22 cellular contexts compared by ENCODE assay signal in genomic region chr3:121330118-121330517, GRCh38.
"Had no signal": no experiment of that assay in that cellular context is flagged by ENCODE, and none has a peak within 500 bp of the region (broad histone marks: within the 10 kb centered on the region; RNA-seq: fewer than 3 reads in every experiment).

No MANE protein-coding gene starts in this region.

- DNase-seq: heart right ventricle; kidney; left colon; left lung; lower lobe of right lung; mammary epithelial cell; mesendoderm; mucosa of descending colon; naive thymus-derived CD4-positive, alpha-beta T cell; pancreas; retina; stimulated activated CD4-positive, alpha-beta T cell treated with anti-CD3 and anti-CD28 coated beads, Interleukin-4, amount 100 ng/mL, for 24 hours; stimulated activated naive CD4-positive, alpha-beta T cell treated with Interleukin-2 at 50 U/mL for 16 hours; stimulated activated naive CD8-positive, alpha-beta T cell treated with anti-CD3 and anti-CD28 coated beads, Interleukin-15, amount 100 ng/mL, for 72 hours; substantia nigra; testis; thyroid gland; transverse colon; upper lobe of left lung had no signal

- H3K4me3 ChIP-seq: heart right ventricle, hepatocyte, left lung, lower lobe of right lung, mucosa of descending colon, pancreas, skin epidermis, testis, thyroid gland, transverse colon, upper lobe of left lung had no signal

- ATAC-seq: left colon; left lung; mucosa of descending colon; naive thymus-derived CD4-positive, alpha-beta T cell; pancreas; stimulated activated memory B cell treated with anti-CD40 and anti-IgM and Interleukin-4, amounts not matched to agents 10 μg/mL and 1 μg/mL and 100 μg/mL, for 72 hours; stimulated activated naive CD8-positive, alpha-beta T cell treated with anti-CD3 and anti-CD28 coated beads, Interleukin-15, amount 100 ng/mL, for 72 hours had no signal

- H3K27ac ChIP-seq: heart right ventricle, hepatocyte, left lung, lower lobe of right lung, pancreas, skin epidermis, testis, thyroid gland, transverse colon, upper lobe of left lung had no signal

- H2AFZ ChIP-seq: hepatocyte had no signal

- H3K9me3 ChIP-seq: left lung, lower lobe of right lung, mucosa of descending colon, pancreas, testis, thyroid gland, transverse colon, upper lobe of left lung had no signal

- H3K4me1 ChIP-seq: heart right ventricle, left lung, lower lobe of right lung, pancreas, testis, thyroid gland, transverse colon, upper lobe of left lung had no signal

- H3K4me2 ChIP-seq: hepatocyte had no signal

- H3K36me3 ChIP-seq: heart right ventricle, left lung, lower lobe of right lung, pancreas, thyroid gland, transverse colon, upper lobe of left lung had no signal

- H3K27me3 ChIP-seq: heart right ventricle, hepatocyte, left lung, pancreas, testis, thyroid gland, transverse colon, upper lobe of left lung had no signal
